In the genomic region with DNA sequence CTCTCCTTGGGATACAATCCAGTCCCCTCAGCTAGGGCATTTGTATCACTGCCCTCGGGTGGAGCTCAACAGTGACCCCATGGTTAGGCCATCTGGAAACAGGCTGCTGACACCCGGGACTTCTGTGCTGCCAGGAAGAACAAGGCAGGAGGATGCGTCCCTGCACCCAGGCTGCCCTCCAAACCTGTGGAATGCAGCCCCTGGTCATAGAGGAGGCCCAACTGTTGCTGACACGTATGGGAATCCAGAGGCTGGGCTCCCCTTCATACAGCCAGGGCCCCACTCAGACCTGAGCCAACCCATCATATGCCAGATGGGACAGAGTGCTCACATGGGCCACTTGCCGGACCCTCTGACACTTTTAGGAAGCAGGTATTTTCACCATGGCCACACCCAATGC, we compare ENCODE assay signal across 24 cellular contexts. TPM values are rescaled to one million over a fixed set of nuclear protein-coding genes. Genes with fewer than 3 reads are reported as not detected.
DNase-seq lines count a peak whose midpoint lies in the region; ATAC-seq, FAIRE-seq and TF ChIP-seq lines count a peak whose summit lies in the region.
"Had no signal": no experiment of that assay in that cellular context is flagged by ENCODE, and none has a peak within 500 bp of the region (broad histone marks: within the 10 kb centered on the region; RNA-seq: fewer than 3 reads in every experiment).

No MANE protein-coding gene starts in this region.

- H3K4me1 ChIP-seq in HepG2 (ENCODE audit: insufficient read depth, low read length) (no peaks in the 10 kb centered on the region), right lobe of liver (no peaks in the 10 kb centered on the region), Panc1 (ENCODE audit: control insufficient read depth, insufficient read depth, low read length) (no peaks in the 10 kb centered on the region)

- intact Hi-C loops in HepG2 (cut with micrococcal nuclease; ENCODE audit: unreplicated experiment): no loop called here
- intact Hi-C loops in right lobe of liver (cut with DNase I): no loop called here
- intact Hi-C loops in Panc1 (cut with micrococcal nuclease; ENCODE audit: unreplicated experiment): no loop called here
- intact Hi-C loops in dendritic cell treated with granulocyte-macrophage colony-stimulating factor and Interleukin-4, amounts not matched to agents 40 ng/mL and 50 ng/mL, for 4 days (cut with micrococcal nuclease): no loop called here
- intact Hi-C loops in posterior vena cava (cut with DNase I): no loop called here

- H3K27me3 ChIP-seq in HepG2 (ENCODE audit: control insufficient read depth in 1 of 2, insufficient read depth in 2 of 2, low read length in 2 of 2) (peaks cover 0 to 9% of the 10 kb centered on the region in 2 experiments; a peak in 2 of 5 replicates), right lobe of liver (no peaks in the 10 kb centered on the region), Panc1 (ENCODE audit: control insufficient read depth, insufficient read depth, low read length) (no peaks in the 10 kb centered on the region)
- H3K27me3 ChIP-seq: BLaER1 had no signal

- no peak overlapping the region for H3K9ac ChIP-seq in HepG2 (ENCODE audit: insufficient read depth, low read depth, low read length)
- H3K9ac ChIP-seq: BLaER1 had no signal

- TF ChIP-seq POLR2A in HepG2 (IDR thresholded peaks at IDR 0.05; ENCODE audit: insufficient read depth in 1 of 2, low read depth in 2 of 2, low read length in 2 of 2): no peak
- TF ChIP-seq POLR2A in right lobe of liver (IDR thresholded peaks at IDR 0.05): no peak

- CTCF ChIA-PET in HepG2 (lab: Yijun Ruan, JAX; ENCODE audit: low intra/inter-chr PET ratio, low total read pairs): no interaction called here
- CTCF ChIA-PET in Panc1 (lab: Charles Lee): no interaction called here

- POLR2A ChIA-PET in HepG2 (lab: Yijun Ruan, JAX): no interaction called here
- POLR2A ChIA-PET in Panc1 (lab: Charles Lee): no interaction called here

- no peaks in the 10 kb centered on the region for H3K36me3 ChIP-seq in HepG2 (replicated peaks in 1 of 2; ENCODE audit: control insufficient read depth in 1 of 2, insufficient read depth in 2 of 2, low read length in 2 of 2)
- H3K36me3 ChIP-seq in right lobe of liver: no peaks in the 10 kb centered on the region
- H3K36me3 ChIP-seq in Panc1 (ENCODE audit: control insufficient read depth, insufficient read depth, low read length): no peaks in the 10 kb centered on the region
- H3K36me3 ChIP-seq: BLaER1 had no signal

- 100% methylated on average over 1 of the region's 5 CpGs for WGBS in HepG2 (ENCODE audit: low lambda C conversion rate)
- WGBS in right lobe of liver (ENCODE audit: insufficient coverage, low coverage, low lambda C conversion rate, missing lambda C conversion rate): no CpG with 5 or more reads among the region's 5 CpGs

- peaks cover 46% of the 10 kb centered on the region for H3K4me1 Mint-ChIP-seq in dendritic cell treated with granulocyte-macrophage colony-stimulating factor and Interleukin-4, amounts not matched to agents 40 ng/mL and 50 ng/mL, for 4 days (ENCODE audit: low read depth)
- H3K4me1 Mint-ChIP-seq: GM23338, H9 had no signal

- H3K4me3 ChIP-seq in HepG2 (replicated peaks in 1 of 3; ENCODE audit: insufficient read depth in 1 of 3, low read depth in 2 of 3, low read length in 3 of 3): no peak overlapping the region
- H3K4me3 ChIP-seq in right lobe of liver: no peak overlapping the region
- no peak overlapping the region for H3K4me3 ChIP-seq in Panc1 (ENCODE audit: low read depth in 2 of 2, low read length in 2 of 2)
- H3K4me3 ChIP-seq: BLaER1, GM23338 had no signal

- no peak overlapping the region for H2AFZ ChIP-seq in HepG2 (ENCODE audit: low read length)
- H2AFZ ChIP-seq: GM23338 had no signal

- H3K4me2 ChIP-seq in HepG2 (ENCODE audit: low read depth, low read length): no peak overlapping the region
- H3K4me2 ChIP-seq: BLaER1, GM23338 had no signal

- no peaks in the 10 kb centered on the region for H4K20me1 ChIP-seq in HepG2 (ENCODE audit: insufficient read depth, low read length)
- H4K20me1 ChIP-seq: BLaER1 had no signal

- TF ChIP-seq EP300 in HepG2 (IDR thresholded peaks at IDR 0.05; ENCODE audit: low read depth in 2 of 2, low read length in 2 of 2) (no peak), HepG2 (CRISPR knock-in tag; IDR thresholded peaks at IDR 0.05; ENCODE audit: borderline replicate concordance) (no peak)

- TF ChIP-seq RAD21 in HepG2 (CRISPR knock-in tag; IDR thresholded peaks at IDR 0.05): no peak

- FAIRE-seq in HepG2 (lab: Jason Lieb, UNC): no peak
- FAIRE-seq: A204.1, GM18507 had no signal

- H3K9me3 ChIP-seq in HepG2 (ENCODE audit: low read length) (no peaks in the 10 kb centered on the region), right lobe of liver (no peaks in the 10 kb centered on the region), Panc1 (ENCODE audit: control insufficient read depth, insufficient read depth, low read depth, low read length) (no peaks in the 10 kb centered on the region)
- H3K9me3 ChIP-seq: BLaER1 had no signal

- H3K79me2 ChIP-seq in HepG2 (ENCODE audit: insufficient read depth, low read length): no peaks in the 10 kb centered on the region

- no peaks in the 10 kb centered on the region for H3K27me3 Mint-ChIP-seq in dendritic cell treated with granulocyte-macrophage colony-stimulating factor and Interleukin-4, amounts not matched to agents 40 ng/mL and 50 ng/mL, for 4 days
- H3K27me3 Mint-ChIP-seq: B cell; CD4-positive, alpha-beta memory T cell had no signal

- ATAC-seq in HepG2 (peak; percentile 41), right lobe of liver (no peak), Panc1 (peak; percentile 34; the same call in 1 of the 2 replicates)
- ATAC-seq: GM23338, HCT116 had no signal

- BruUV-seq in HepG2 (replicated peaks; lab: Mats Ljungman, UMichigan) (no TSS peak), Panc1 (replicated peaks; lab: Mats Ljungman, UMichigan) (no TSS peak)

- H3K36me3 Mint-ChIP-seq in dendritic cell treated with granulocyte-macrophage colony-stimulating factor and Interleukin-4, amounts not matched to agents 40 ng/mL and 50 ng/mL, for 4 days (ENCODE audit: low read depth): no peaks in the 10 kb centered on the region

- peak overlapping the region; percentile 99 for H3K27ac Mint-ChIP-seq in dendritic cell treated with granulocyte-macrophage colony-stimulating factor and Interleukin-4, amounts not matched to agents 40 ng/mL and 50 ng/mL, for 4 days
- H3K27ac Mint-ChIP-seq: GM23338, H9, HFFc6 had no signal

- no peak for DNase-seq in HepG2 (ENCODE audit: low spot score)
- no peak for DNase-seq in right lobe of liver
- no peak for DNase-seq in Panc1 (ENCODE audit: low read depth, low spot score)
- peak; percentile 50 for DNase-seq in posterior vena cava (ENCODE audit: low spot score)
- DNase-seq in NCI-H146 treated with DMSO at 0.1 percent for 48 hours (lab: John Stamatoyannopoulos, UW; ENCODE audit: unreplicated experiment): no peak
- DNase-seq in NCI-H1694 treated with DMSO at 0.1 percent for 48 hours (lab: John Stamatoyannopoulos, UW): no peak
- DNase-seq in activated gamma-delta T cell treated with Interleukin-2 at 50 U/mL for 16 hours: no peak
- DNase-seq: Calu3; CD4-positive, alpha-beta memory T cell; COR-L47; DMS53; DMS79 treated with DMSO at 0.1 percent for 48 hours; GF-D8; H9; HFFc6 had no signal

- in situ Hi-C loops in HepG2 (cut with HindIII; ENCODE audit: extremely low pct_ligation_motif_present, low pct_unique_long_range_greater_than_20kb) (no loop called here), Panc1 (cut with HindIII; ENCODE audit: low pct_unique_long_range_greater_than_20kb, low sequenced_read_pairs) (no loop called here)

- H3K9me3 Mint-ChIP-seq in dendritic cell treated with granulocyte-macrophage colony-stimulating factor and Interleukin-4, amounts not matched to agents 40 ng/mL and 50 ng/mL, for 4 days: no peaks in the 10 kb centered on the region
- H3K9me3 Mint-ChIP-seq: CD4-positive, alpha-beta memory T cell; GM23338; H9; HFFc6 had no signal

- H3K27ac ChIP-seq in HepG2 (ENCODE audit: extremely low read length, insufficient read depth, low read length) (no peak overlapping the region), right lobe of liver (no peak overlapping the region), Panc1 (ENCODE audit: low read length) (no peak overlapping the region)
- H3K27ac ChIP-seq: 22Rv1, BLaER1, C4-2B had no signal

- H3K4me3 Mint-ChIP-seq in dendritic cell treated with granulocyte-macrophage colony-stimulating factor and Interleukin-4, amounts not matched to agents 40 ng/mL and 50 ng/mL, for 4 days: no peak overlapping the region
- H3K4me3 Mint-ChIP-seq: B cell; CD4-positive, alpha-beta memory T cell; GM23338; H9; HFFc6 had no signal

- TF ChIP-seq CTCF in HepG2 (CRISPR knock-in tag; IDR thresholded peaks at IDR 0.05) (no peak), right lobe of liver (IDR thresholded peaks at IDR 0.05) (no peak), Panc1 (IDR thresholded peaks at IDR 0.05) (no peak)

RNA-seq across cellular contexts. Expression of gene SRGN, which starts 45.5 kb away (rescaled TPM):
- total RNA-seq in HepG2 (2016; rRNA removed; fragmentation: Illumina TruSeq; extraction: Trizol) (0.09 TPM in 1 of 2 replicates, not detected in the other), right lobe of liver (10 to 100 TPM; 20.0 to 95.1 (median 31.9) TPM), Panc1 (2021; ENCODE audit: unreplicated experiment) (8.5 TPM), posterior vena cava (100 to 1,000 TPM; 138 to 144 TPM)
- total RNA-seq in HepG2 (2016; cell fraction: cytosol; rRNA removed; fragmentation: Illumina TruSeq; extraction: Trizol; ENCODE audit: low read depth): not detected in 2 replicates
- total RNA-seq in HepG2 (2016; cell fraction: insoluble cytoplasmic fraction; rRNA removed; fragmentation: Illumina TruSeq; extraction: Trizol): not detected in 2 replicates
- not detected in 2 replicates for total RNA-seq in HepG2 (2016; cell fraction: membrane; rRNA removed; fragmentation: Illumina TruSeq; extraction: Trizol)
- total RNA-seq in HepG2 (2016; cell fraction: nucleus; rRNA removed; fragmentation: Illumina TruSeq; extraction: Trizol): not detected in 2 replicates
- polyA plus RNA-seq in HepG2 (2011; rRNA removed): not detected in 2 replicates
- 0.12 and 0.15 TPM in 2 replicates for polyA plus RNA-seq in HepG2 (2011; cell fraction: cytosol; rRNA removed)
- 0.14 TPM in 1 of 2 replicates, not detected in the other for polyA plus RNA-seq in HepG2 (2011; cell fraction: nucleus; rRNA removed)
- polyA plus RNA-seq in HepG2 (2012): 0.21 TPM in 1 of 2 replicates, not detected in the other
- not detected in 2 replicates for polyA plus RNA-seq in HepG2 (2016; cell fraction: cytosol; fragmentation: Illumina TruSeq; extraction: Trizol; ENCODE audit: low read depth)
- polyA plus RNA-seq in HepG2 (2016; cell fraction: insoluble cytoplasmic fraction; fragmentation: Illumina TruSeq; extraction: Trizol; ENCODE audit: low read depth): not detected in 2 replicates
- polyA plus RNA-seq in HepG2 (2016; cell fraction: membrane; fragmentation: Illumina TruSeq; extraction: Trizol; ENCODE audit: low read depth): not detected in 2 replicates
- polyA plus RNA-seq in HepG2 (2016; cell fraction: nucleus; fragmentation: Illumina TruSeq; extraction: Trizol; ENCODE audit: insufficient read depth, low read depth): not detected in 2 replicates
- polyA minus RNA-seq in HepG2 (2011; rRNA and poly(A)+ RNA removed; ENCODE audit: low replicate concordance): 0.16 and 2.3 TPM in 2 replicates
- not detected in 2 replicates for polyA minus RNA-seq in HepG2 (2011; cell fraction: cytosol; rRNA and poly(A)+ RNA removed)
- polyA minus RNA-seq in HepG2 (2011; cell fraction: nucleus; rRNA and poly(A)+ RNA removed): not detected in 2 replicates
- 2.7 TPM for polyA plus RNA-seq in Panc1 (2012; ENCODE audit: insufficient read length)
- total RNA-seq: Calu3, GM23338, H9 had no signal
- polyA plus RNA-seq: GM23338 had no signal

RNA-seq across cellular contexts. Expression of gene KIFBP, which starts 53.8 kb away (rescaled TPM):
- total RNA-seq in HepG2 (2016; rRNA removed; fragmentation: Illumina TruSeq; extraction: Trizol) (21.9 and 29.9 TPM in 2 replicates), right lobe of liver (10 to 100 TPM in 2 of 6 experiments, 1 to 10 TPM in 4; 6.6 to 11.8 (median 9.0) TPM), Panc1 (2021; ENCODE audit: unreplicated experiment) (45.9 TPM), posterior vena cava (10 to 100 TPM; 23.8 to 26.3 TPM)
- 2.1 and 3.2 TPM in 2 replicates for total RNA-seq in HepG2 (2016; cell fraction: cytosol; rRNA removed; fragmentation: Illumina TruSeq; extraction: Trizol; ENCODE audit: low read depth)
- total RNA-seq in HepG2 (2016; cell fraction: insoluble cytoplasmic fraction; rRNA removed; fragmentation: Illumina TruSeq; extraction: Trizol): 22.5 and 30.2 TPM in 2 replicates
- 5.7 and 6.6 TPM in 2 replicates for total RNA-seq in HepG2 (2016; cell fraction: membrane; rRNA removed; fragmentation: Illumina TruSeq; extraction: Trizol)
- total RNA-seq in HepG2 (2016; cell fraction: nucleus; rRNA removed; fragmentation: Illumina TruSeq; extraction: Trizol): 14.0 and 14.4 TPM in 2 replicates
- 10.3 and 13.0 TPM in 2 replicates for polyA plus RNA-seq in HepG2 (2011; rRNA removed)
- 6.1 and 10.0 TPM in 2 replicates for polyA plus RNA-seq in HepG2 (2011; cell fraction: cytosol; rRNA removed)
- polyA plus RNA-seq in HepG2 (2011; cell fraction: nucleus; rRNA removed): 8.3 and 8.5 TPM in 2 replicates
- 11.3 and 12.4 TPM in 2 replicates for polyA plus RNA-seq in HepG2 (2012)
- 1.2 and 1.3 TPM in 2 replicates for polyA plus RNA-seq in HepG2 (2016; cell fraction: cytosol; fragmentation: Illumina TruSeq; extraction: Trizol; ENCODE audit: low read depth)
- polyA plus RNA-seq in HepG2 (2016; cell fraction: insoluble cytoplasmic fraction; fragmentation: Illumina TruSeq; extraction: Trizol; ENCODE audit: low read depth): 28.3 and 31.0 TPM in 2 replicates
- 2.6 and 3.7 TPM in 2 replicates for polyA plus RNA-seq in HepG2 (2016; cell fraction: membrane; fragmentation: Illumina TruSeq; extraction: Trizol; ENCODE audit: low read depth)
- 18.9 and 22.7 TPM in 2 replicates for polyA plus RNA-seq in HepG2 (2016; cell fraction: nucleus; fragmentation: Illumina TruSeq; extraction: Trizol; ENCODE audit: insufficient read depth, low read depth)
- polyA minus RNA-seq in HepG2 (2011; rRNA and poly(A)+ RNA removed; ENCODE audit: low replicate concordance): 4.7 and 10.6 TPM in 2 replicates
- polyA minus RNA-seq in HepG2 (2011; cell fraction: cytosol; rRNA and poly(A)+ RNA removed): 10.0 and 13.3 TPM in 2 replicates
- 13.7 and 14.5 TPM in 2 replicates for polyA minus RNA-seq in HepG2 (2011; cell fraction: nucleus; rRNA and poly(A)+ RNA removed)
- 35.1 TPM for polyA plus RNA-seq in Panc1 (2012; ENCODE audit: insufficient read length)

Comparison
In these comparisons a context has a peak if more than half of its experiments do, and no peak if none do; other contexts are left out.
1. ATAC-seq: peak in HepG2 (single experiment) and Panc1 (single experiment); none in right lobe of liver (0 of 4).